21 cellular contexts compared by ENCODE assay signal in the genomic region with DNA sequence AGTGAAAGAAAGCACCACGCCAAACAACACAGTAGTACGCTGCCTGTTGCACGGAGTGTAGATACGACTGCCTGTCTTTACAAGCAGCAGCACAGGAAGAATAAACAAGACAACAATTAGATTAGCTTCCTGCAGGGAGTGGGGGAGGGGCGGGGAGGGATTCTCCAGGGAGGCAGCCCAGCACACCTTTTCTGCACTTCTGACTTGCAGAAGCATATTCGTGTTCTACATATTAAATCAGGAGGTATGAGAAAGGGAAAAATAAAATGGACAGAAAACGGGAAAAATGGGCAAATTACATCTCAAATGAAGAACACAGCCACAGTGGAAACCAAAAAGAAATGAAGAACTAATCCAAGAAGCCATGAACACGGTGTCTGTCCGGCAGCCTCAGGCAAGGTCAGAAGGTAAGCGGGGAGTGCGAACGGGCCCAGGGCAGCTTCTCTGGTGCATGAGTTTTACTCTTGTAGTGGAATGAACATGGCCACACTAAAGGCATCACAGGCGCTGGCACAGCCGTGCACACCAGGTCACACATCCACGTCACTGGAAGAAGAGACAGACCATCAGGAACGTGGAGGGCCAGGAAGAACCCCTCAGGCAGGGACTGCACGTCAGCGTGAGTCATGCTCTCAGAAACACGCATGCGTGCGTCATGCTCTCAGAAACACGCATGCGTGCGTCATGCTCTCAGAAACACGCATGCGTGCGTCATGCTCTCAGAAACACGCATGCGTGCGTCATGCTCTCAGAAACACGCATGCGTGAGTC. TPM values are rescaled to one million over a fixed set of nuclear protein-coding genes. Genes with fewer than 3 reads are reported as not detected.
A peak's percentile ranks its signal among the peaks of the same experiment; 100 is the strongest.
DNase-seq lines count a peak whose midpoint lies in the region; ATAC-seq and TF ChIP-seq lines count a peak whose summit lies in the region.
"Had no signal": no experiment of that assay in that cellular context is flagged by ENCODE, and none has a peak within 500 bp of the region (broad histone marks: within the 10 kb centered on the region; RNA-seq: fewer than 3 reads in every experiment).

No MANE protein-coding gene starts in this region.

- H3K4me2 ChIP-seq in SK-N-SH (peak overlapping the region; percentile 46; the same call in 1 of the 2 replicates), neuronal stem cell (ENCODE audit: insufficient read depth, low read length, poor library complexity, severe bottlenecking) (peak overlapping the region; percentile 12)

- H3K27ac Mint-ChIP-seq in naive thymus-derived CD8-positive, alpha-beta T cell: no peak overlapping the region
- H3K27ac Mint-ChIP-seq: activated CD8-positive, alpha-beta T cell treated with anti-CD3 and anti-CD28 coated beads for 36 hours; activated naive CD8-positive, alpha-beta T cell treated with anti-CD3 and anti-CD28 coated beads, Interleukin-2, amount 10 ng/mL, durations not matched to agents 7 days and 5 days had no signal

- H2BK15ac ChIP-seq in neuronal stem cell (ENCODE audit: low read length): no peak overlapping the region

- TF ChIP-seq POLR2A in body of pancreas (IDR thresholded peaks at IDR 0.05): no peak

- H2AK5ac ChIP-seq in neuronal stem cell (ENCODE audit: low read depth, low read length): no peak overlapping the region

- no peak for TF ChIP-seq CTCF in SK-N-SH (IDR thresholded peaks at IDR 0.05)
- no peak for TF ChIP-seq CTCF in body of pancreas (IDR thresholded peaks at IDR 0.05)

- CTCF ChIA-PET in SK-N-SH (lab: Yijun Ruan, JAX): interaction anchor here (1.0 to 1.7 kb wide), 3 partner anchors 9 to 134 kb away, joined by 3 to 4 read pairs (median 3); no protein-coding TSS in a partner anchor

- H3K4ac ChIP-seq in neuronal stem cell (ENCODE audit: low read length): no peak overlapping the region

- peak; percentile 37 for TF ChIP-seq RAD21 in SK-N-SH (IDR thresholded peaks at IDR 0.05; ENCODE audit: low read length)

- H3K9me2 ChIP-seq in SK-N-SH: no peaks in the 10 kb centered on the region

- no peaks in the 10 kb centered on the region for H4K20me1 ChIP-seq in SK-N-SH (ENCODE audit: insufficient read depth)

- H3K36me3 ChIP-seq in HUES64 (ENCODE audit: insufficient read depth, low read length) (no peaks in the 10 kb centered on the region), SK-N-SH (replicated peaks in 1 of 2; ENCODE audit: control insufficient read depth in 1 of 2, insufficient read depth in 2 of 2, low read length in 1 of 2) (no peaks in the 10 kb centered on the region), neuronal stem cell (replicated peaks in 1 of 2; ENCODE audit: control insufficient read depth in 2 of 2, insufficient read depth in 2 of 2, low read length in 2 of 2) (no peaks in the 10 kb centered on the region), body of pancreas (replicated peaks in 1 of 2; ENCODE audit: insufficient read depth in 1 of 2, low read depth in 2 of 2) (no peaks in the 10 kb centered on the region)
- H3K36me3 ChIP-seq: BLaER1 treated with 17β-estradiol and CSF1 and Interleukin-3, amounts not matched to agents 10 nM and 100 nM; esophagus squamous epithelium; HAP-1; upper lobe of right lung had no signal

- H2BK120ac ChIP-seq in neuronal stem cell (ENCODE audit: low read depth, low read length): no peak overlapping the region

- no peak overlapping the region for H2BK5ac ChIP-seq in neuronal stem cell (ENCODE audit: low read length)

- H3K4me1 ChIP-seq in HUES64 (ENCODE audit: insufficient read depth, low read length) (peaks cover 16% of the 10 kb centered on the region), SK-N-SH (ENCODE audit: control insufficient read depth in 1 of 2, insufficient read depth in 2 of 2, low read depth in 1 of 2, low read length in 1 of 2) (peaks cover 0 to 15% of the 10 kb centered on the region in 2 experiments; a peak in 2 of 4 replicates), neuronal stem cell (ENCODE audit: control insufficient read depth in 2 of 2, insufficient read depth in 1 of 2, low read depth in 1 of 2, low read length in 2 of 2) (peaks cover 0 to 14% of the 10 kb centered on the region in 2 donors), body of pancreas (peaks cover 12% of the 10 kb centered on the region)
- H3K4me1 ChIP-seq: HAP-1, upper lobe of right lung had no signal

- 0 out of 2 replicates have a peak overlapping the region, but pooled peaks have one; percentile 29 for H3K9ac ChIP-seq in HUES64 (ENCODE audit: low read depth, low read length)
- H3K9ac ChIP-seq in SK-N-SH: no peak overlapping the region
- no peak overlapping the region for H3K9ac ChIP-seq in neuronal stem cell (ENCODE audit: low read depth, low read length, poor library complexity)
- H3K9ac ChIP-seq: BLaER1 treated with 17β-estradiol and CSF1 and Interleukin-3, amounts not matched to agents 10 nM and 100 nM had no signal

- H3K79me1 ChIP-seq in neuronal stem cell (ENCODE audit: low read depth, low read length): no peaks in the 10 kb centered on the region

- H3K14ac ChIP-seq in neuronal stem cell (ENCODE audit: low read length): no peak overlapping the region

- no peak overlapping the region for H3K23ac ChIP-seq in neuronal stem cell (ENCODE audit: low read depth, low read length, poor library complexity)

- H2AFZ ChIP-seq in SK-N-SH (ENCODE audit: low read depth): no peak overlapping the region
- H2AFZ ChIP-seq in neuronal stem cell (ENCODE audit: low read length): no peak overlapping the region

- H3F3A ChIP-seq in SK-N-SH (replicated peaks; ENCODE audit: insufficient read depth): peaks cover 16% of the 10 kb centered on the region

- H4K8ac ChIP-seq in neuronal stem cell (ENCODE audit: low read depth, low read length): no peak overlapping the region

- H3K9me3 Mint-ChIP-seq in naive thymus-derived CD8-positive, alpha-beta T cell: peaks cover 0 to 17% (median 6%) of the 10 kb centered on the region in 9 donors

- TF ChIP-seq EP300 in SK-N-SH (IDR thresholded peaks at IDR 0.05; ENCODE audit: borderline replicate concordance in 1 of 2, low read depth in 1 of 2, low read length in 1 of 2): peak in 1 of 2 experiments; percentile 47; a peak in 1 of 4 replicates

- H3K18ac ChIP-seq in neuronal stem cell (ENCODE audit: low read length): peak overlapping the region; percentile 63

- H3K27me3 ChIP-seq in HUES64 (ENCODE audit: insufficient read depth, low read length) (peaks cover 40% of the 10 kb centered on the region), SK-N-SH (ENCODE audit: insufficient read depth) (no peaks in the 10 kb centered on the region), neuronal stem cell (ENCODE audit: control insufficient read depth in 3 of 3, insufficient read depth in 3 of 3, low read depth in 1 of 3, low read length in 3 of 3) (peaks cover 0 to 75% (median 2%) of the 10 kb centered on the region in 3 experiments), body of pancreas (peaks cover 0 to 3% of the 10 kb centered on the region in 2 donors)

- no peak overlapping the region for H2BK12ac ChIP-seq in neuronal stem cell (ENCODE audit: low read length)

- 81% methylated on average over 30 of the region's 32 CpGs for WGBS in HUES64
- 21% methylated on average over 14 of the region's 32 CpGs for WGBS in SK-N-SH (ENCODE audit: low lambda C conversion rate)
- WGBS in neuronal stem cell (ENCODE audit: extremely low coverage in 2 of 2, insufficient read length in 2 of 2, insufficient replicate concordance in 1 of 2), 2 donors: no CpG with 5 or more reads among the region's 32 CpGs
- 59 to 63% methylated on average over 32 of the region's 32 CpGs for whole genome bisulfite sequencing in body of pancreas, 2 donors

- intact Hi-C loops in body of pancreas (cut with DNase I): no loop called here

- H3K4me3 Mint-ChIP-seq in naive thymus-derived CD8-positive, alpha-beta T cell: no peak overlapping the region
- H3K4me3 Mint-ChIP-seq: activated CD8-positive, alpha-beta T cell treated with anti-CD3 and anti-CD28 coated beads for 36 hours; activated naive CD8-positive, alpha-beta T cell treated with anti-CD3 and anti-CD28 coated beads, Interleukin-2, amount 10 ng/mL, durations not matched to agents 7 days and 5 days; nephron had no signal

- no peak overlapping the region; the same call in 1 of the 2 replicates for H3K27ac ChIP-seq in HUES64 (ENCODE audit: low read depth, low read length)
- H3K27ac ChIP-seq in SK-N-SH (ENCODE audit: low read depth in 2 of 2, low read length in 1 of 2): peak overlapping the region; percentile 65 to 99; a peak in 3 of 4 replicates
- no peak overlapping the region for H3K27ac ChIP-seq in neuronal stem cell (replicated peaks; ENCODE audit: low read length)
- peak overlapping the region in 1 of 4 donors; percentile 38 for H3K27ac ChIP-seq in body of pancreas
- H3K27ac ChIP-seq: BLaER1 treated with 17β-estradiol and CSF1 and Interleukin-3, amounts not matched to agents 10 nM and 100 nM; upper lobe of right lung had no signal

- peak overlapping the region; percentile 26 for H3K4me3 ChIP-seq in HUES64 (ENCODE audit: low read length)
- H3K4me3 ChIP-seq in SK-N-SH (ENCODE audit: low read depth in 2 of 2, low read length in 1 of 2): peak overlapping the region; percentile 6 to 35; a peak in 2 of 4 replicates
- no peak overlapping the region for H3K4me3 ChIP-seq in neuronal stem cell (ENCODE audit: low read length in 2 of 2)
- no peak overlapping the region for H3K4me3 ChIP-seq in body of pancreas
- H3K4me3 ChIP-seq: BLaER1 treated with 17β-estradiol and CSF1 and Interleukin-3, amounts not matched to agents 10 nM and 100 nM; HAP-1; upper lobe of right lung had no signal

- H3K4me1 Mint-ChIP-seq in naive thymus-derived CD8-positive, alpha-beta T cell: peaks cover 0 to 8% (median 3%) of the 10 kb centered on the region in 4 donors
- H3K4me1 Mint-ChIP-seq: activated naive CD8-positive, alpha-beta T cell treated with anti-CD3 and anti-CD28 coated beads, Interleukin-2, amount 10 ng/mL, durations not matched to agents 7 days and 5 days had no signal

- peak in 2 of 3 experiments; percentile 22 to 33 for DNase-seq in NCI-H1417 (lab: John Stamatoyannopoulos, UW)
- DNase-seq in NCI-H1417 treated with DMSO at 0.1 percent for 48 hours (lab: John Stamatoyannopoulos, UW): no peak
- peak; percentile 90 for DNase-seq in SK-N-SH
- no peak for DNase-seq in neuronal stem cell (ENCODE audit: low spot score)
- no peak for DNase-seq in body of pancreas
- DNase-seq in naive thymus-derived CD8-positive, alpha-beta T cell: no peak
- DNase-seq: 8988T; activated CD8-positive, alpha-beta T cell treated with anti-CD3 and anti-CD28 coated beads for 36 hours; activated naive CD8-positive, alpha-beta T cell treated with anti-CD3 and anti-CD28 coated beads, Interleukin-2, amount 10 ng/mL, durations not matched to agents 7 days and 5 days; esophagus squamous epithelium; head of caudate nucleus; islet precursor cell; NCI-H1694 treated with DMSO at 0.1 percent for 48 hours; stimulated activated CD4-positive, alpha-beta T cell treated with anti-CD3 and anti-CD28 coated beads, Interleukin-12 subunit alpha, Interleukin-12 subunit beta, amount 100 ng/mL, for 4 hours; stimulated activated naive CD4-positive, alpha-beta T cell; upper lobe of right lung had no signal

- no peak for ATAC-seq in body of pancreas
- ATAC-seq in naive thymus-derived CD8-positive, alpha-beta T cell: no peak
- ATAC-seq in HG02759 (IDR thresholded peaks at IDR 0.05; ENCODE audit: unreplicated experiment): no peak
- ATAC-seq: activated CD8-positive, alpha-beta T cell treated with anti-CD3 and anti-CD28 coated beads for 36 hours; upper lobe of right lung had no signal

- H3K9me3 ChIP-seq in HUES64 (ENCODE audit: insufficient read depth, low read depth, low read length) (peaks cover 7% of the 10 kb centered on the region; the same call in 1 of the 2 replicates), SK-N-SH (no peaks in the 10 kb centered on the region), neuronal stem cell (replicated peaks in 1 of 2; ENCODE audit: control insufficient read depth in 2 of 2, insufficient read depth in 1 of 2, low read depth in 1 of 2, low read length in 2 of 2) (peaks cover 0 to 9% of the 10 kb centered on the region in 2 donors), body of pancreas (peaks cover 0 to 5% (median 0%) of the 10 kb centered on the region in 3 donors)
- H3K9me3 ChIP-seq: HAP-1, upper lobe of right lung had no signal

- no peak overlapping the region for H4K91ac ChIP-seq in neuronal stem cell (ENCODE audit: low read depth, low read length, poor library complexity)

- H3K27me3 Mint-ChIP-seq in naive thymus-derived CD8-positive, alpha-beta T cell: peaks cover 28 to 73% (median 58%) of the 10 kb centered on the region in 5 donors

- POLR2A ChIA-PET in SK-N-SH (lab: Yijun Ruan, JAX): no interaction called here
- POLR2A ChIA-PET in naive thymus-derived CD8-positive, alpha-beta T cell (lab: Charles Lee): no interaction called here

- peaks cover 0 to 5% (median 3%) of the 10 kb centered on the region in 3 donors for H3K36me3 Mint-ChIP-seq in naive thymus-derived CD8-positive, alpha-beta T cell
- H3K36me3 Mint-ChIP-seq: activated naive CD8-positive, alpha-beta T cell treated with anti-CD3 and anti-CD28 coated beads, Interleukin-2, amount 10 ng/mL, durations not matched to agents 7 days and 5 days had no signal

- H3K79me2 ChIP-seq in SK-N-SH (ENCODE audit: insufficient read depth): no peaks in the 10 kb centered on the region

RNA-seq across cellular contexts. Expression of gene ADRA2C, which starts 20.1 kb away (rescaled TPM):
- polyA plus RNA-seq in HUES64 (2013, experiment 1 of 2): 6.3 TPM
- 7.2 TPM for polyA plus RNA-seq in HUES64 (2013, experiment 2 of 2)
- polyA plus RNA-seq in SK-N-SH (2012; rRNA removed): 0.15 and 0.36 TPM in 2 replicates
- polyA plus RNA-seq in SK-N-SH (2012; cell fraction: cytosol; rRNA removed): 0.09 and 0.26 TPM in 2 replicates
- polyA plus RNA-seq in SK-N-SH (2012; cell fraction: nucleus; rRNA removed): 0.21 and 0.25 TPM in 2 replicates
- polyA plus RNA-seq in neuronal stem cell (2013, experiment 1 of 2): 7.7 TPM
- polyA plus RNA-seq in neuronal stem cell (2013, experiment 2 of 2): 7.2 TPM
- total RNA-seq in body of pancreas: 10 to 100 TPM in 1 of 2 donors, 1 to 10 TPM in 1; 6.7 to 10.5 TPM
- total RNA-seq in naive thymus-derived CD8-positive, alpha-beta T cell: not detected
- polyA plus RNA-seq in naive thymus-derived CD8-positive, alpha-beta T cell: not detected
- total RNA-seq: activated naive CD8-positive, alpha-beta T cell treated with anti-CD3 and anti-CD28 coated beads, Interleukin-2, amount 10 ng/mL, durations not matched to agents 7 days and 5 days had no signal

Comparison
In these comparisons a context has a peak if more than half of its experiments do, and no peak if none do; other contexts are left out.
1. DNase-seq: peak in NCI-H1417 (2 of 3) and SK-N-SH (single experiment); none in NCI-H1417 treated with DMSO at 0.1 percent for 48 hours (single experiment), neuronal stem cell (single experiment), body of pancreas (0 of 4) and naive thymus-derived CD8-positive, alpha-beta T cell (0 of 10).
2. H3K27ac ChIP-seq: peak in SK-N-SH (2 of 2); none in HUES64 (single experiment) and neuronal stem cell (single experiment).
3. H3K4me3 ChIP-seq: peak in HUES64 (single experiment) and SK-N-SH (2 of 2); none in neuronal stem cell (0 of 2) and body of pancreas (0 of 2).
4. RNA of gene ADRA2C, which starts 20.1 kb away (total RNA-seq): 6.7 to 10.5 TPM in body of pancreas; not detected in naive thymus-derived CD8-positive, alpha-beta T cell; every median in the first group is over 4 times any median in the second.